Comparison of ENCODE assay signal across 7 cellular contexts in genomic region chr17:48011405-48012150, GRCh38. TPM values are rescaled to one million over a fixed set of nuclear protein-coding genes. Genes with fewer than 3 reads are reported as not detected.
DNase-seq lines count a peak whose midpoint lies in the region; ATAC-seq and TF ChIP-seq lines count a peak whose summit lies in the region.

No MANE protein-coding gene starts in this region.

- H3K4me3 ChIP-seq in colonic mucosa (peak overlapping the region; percentile 21), mesodermal cell (ENCODE audit: extremely low read depth, insufficient read depth, low read length, poor library complexity, severe bottlenecking) (peak overlapping the region; percentile 37), tibial nerve (peak overlapping the region in 3 of 4 donors; percentile 40 to 49 (median 42))

- H3K4me1 ChIP-seq in colonic mucosa = peaks cover 5% of the 10 kb centered on the region
- H3K4me1 ChIP-seq in mesodermal cell (ENCODE audit: control insufficient read depth, insufficient read depth, low read length, poor library complexity, severe bottlenecking) = peaks cover 48% of the 10 kb centered on the region
- H3K4me1 ChIP-seq in tibial nerve = peaks cover 0 to 16% (median 11%) of the 10 kb centered on the region in 4 donors

- H3K27ac ChIP-seq in colonic mucosa (no peak overlapping the region), mesodermal cell (ENCODE audit: low read depth, low read length, severe bottlenecking) (peak overlapping the region; percentile 89), tibial nerve (no peak overlapping the region)

- TF ChIP-seq CTCF in GM12873 (IDR thresholded peaks at IDR 0.05; ENCODE audit: insufficient read depth, low read depth, low read length, missing control alignments) (peak; percentile 75), colonic mucosa (IDR thresholded peaks at IDR 0.05) (peak; percentile 27), tibial nerve (IDR thresholded peaks at IDR 0.05) (peak in 3 of 5 experiments; percentile 19 to 49 (median 29))

- H3K9ac ChIP-seq in colonic mucosa (ENCODE audit: low read depth in 2 of 2, low read length in 2 of 2) = peak overlapping the region in 1 of 2 donors; percentile 30

- no peak for TF ChIP-seq POLR2A in tibial nerve (IDR thresholded peaks at IDR 0.05)

- WGBS in mesodermal cell (ENCODE audit: insufficient coverage in 2 of 2), 2 experiments = 3 to 5% methylated on average over 14 to 18 of the region's 23 CpGs
- WGBS in tibial nerve, 2 donors = 10 to 13% methylated on average over 23 of the region's 23 CpGs

- H3K27me3 ChIP-seq in colonic mucosa (peaks cover 15% of the 10 kb centered on the region), tibial nerve (peaks cover 0 to 7% of the 10 kb centered on the region in 2 donors)

- no peak for TF ChIP-seq EP300 in tibial nerve (IDR thresholded peaks at IDR 0.05)

- no peaks in the 10 kb centered on the region for H3K36me3 ChIP-seq in colonic mucosa
- no peaks in the 10 kb centered on the region for H3K36me3 ChIP-seq in mesodermal cell (ENCODE audit: control insufficient read depth, insufficient read depth, low read length)
- no peaks in the 10 kb centered on the region for H3K36me3 ChIP-seq in tibial nerve

- H3K9me3 ChIP-seq in colonic mucosa = no peaks in the 10 kb centered on the region
- H3K9me3 ChIP-seq in mesodermal cell (ENCODE audit: control insufficient read depth, low read length) = no peaks in the 10 kb centered on the region
- no peaks in the 10 kb centered on the region for H3K9me3 ChIP-seq in tibial nerve

- DNase-seq in NCI-H1417 treated with DMSO at 0.1 percent for 48 hours (lab: John Stamatoyannopoulos, UW) (peak; percentile 78), T1000 (lab: John Stamatoyannopoulos, UW) (peak; percentile 15), colonic mucosa (no peak), tibial nerve (ENCODE audit: low spot score in 2 of 2) (no peak)

- no peak for ATAC-seq in GM18867 (IDR thresholded peaks at IDR 0.05; ENCODE audit: unreplicated experiment)

- intact Hi-C loops in colonic mucosa (cut with DNase I) = no loop called here

RNA-seq across cellular contexts. Expression of gene COPZ2, which starts 26.0 kb away (rescaled TPM):
- total RNA-seq in colonic mucosa = 1 to 10 TPM; 4.3 to 9.9 TPM
- polyA plus RNA-seq in mesodermal cell (2013, experiment 1 of 2) = 5.7 TPM
- 8.0 TPM for polyA plus RNA-seq in mesodermal cell (2013, experiment 2 of 2)
- total RNA-seq in tibial nerve = 10 to 100 TPM; 40.5 to 73.9 (median 62.2) TPM

RNA-seq across cellular contexts. Expression of gene NFE2L1, which starts 36.6 kb away (rescaled TPM):
- total RNA-seq in colonic mucosa = 100 to 1,000 TPM; 158 to 264 TPM
- 143 TPM for polyA plus RNA-seq in mesodermal cell (2013, experiment 1 of 2)
- polyA plus RNA-seq in mesodermal cell (2013, experiment 2 of 2) = 107 TPM
- total RNA-seq in tibial nerve = 100 to 1,000 TPM; 216 to 327 (median 255) TPM

RNA-seq across cellular contexts. Expression of gene CDK5RAP3, which starts 40.7 kb away (rescaled TPM):
- total RNA-seq in colonic mucosa (100 to 1,000 TPM; 131 to 172 TPM), tibial nerve (100 to 1,000 TPM; 163 to 310 (median 200) TPM)
- 139 TPM for polyA plus RNA-seq in mesodermal cell (2013, experiment 1 of 2)
- 116 TPM for polyA plus RNA-seq in mesodermal cell (2013, experiment 2 of 2)

RNA-seq across cellular contexts. Expression of gene PRR15L, which starts 53.9 kb away (rescaled TPM):
- total RNA-seq in colonic mucosa (100 to 1,000 TPM; 223 to 259 TPM), tibial nerve (not detected)
- not detected for polyA plus RNA-seq in mesodermal cell (2013, experiment 1 of 2)
- polyA plus RNA-seq in mesodermal cell (2013, experiment 2 of 2) = not detected

Comparison
In these comparisons a context has a peak if more than half of its experiments do, and no peak if none do; other contexts are left out.
1. DNase-seq: peak in NCI-H1417 treated with DMSO at 0.1 percent for 48 hours (single experiment) and T1000 (single experiment); none in colonic mucosa (single experiment) and tibial nerve (0 of 2).
2. Peak in every context shown above with its lines, with median percentiles within 50 percentile points of each other: CTCF ChIP-seq and H3K4me3 ChIP-seq.